In the genomic region with DNA sequence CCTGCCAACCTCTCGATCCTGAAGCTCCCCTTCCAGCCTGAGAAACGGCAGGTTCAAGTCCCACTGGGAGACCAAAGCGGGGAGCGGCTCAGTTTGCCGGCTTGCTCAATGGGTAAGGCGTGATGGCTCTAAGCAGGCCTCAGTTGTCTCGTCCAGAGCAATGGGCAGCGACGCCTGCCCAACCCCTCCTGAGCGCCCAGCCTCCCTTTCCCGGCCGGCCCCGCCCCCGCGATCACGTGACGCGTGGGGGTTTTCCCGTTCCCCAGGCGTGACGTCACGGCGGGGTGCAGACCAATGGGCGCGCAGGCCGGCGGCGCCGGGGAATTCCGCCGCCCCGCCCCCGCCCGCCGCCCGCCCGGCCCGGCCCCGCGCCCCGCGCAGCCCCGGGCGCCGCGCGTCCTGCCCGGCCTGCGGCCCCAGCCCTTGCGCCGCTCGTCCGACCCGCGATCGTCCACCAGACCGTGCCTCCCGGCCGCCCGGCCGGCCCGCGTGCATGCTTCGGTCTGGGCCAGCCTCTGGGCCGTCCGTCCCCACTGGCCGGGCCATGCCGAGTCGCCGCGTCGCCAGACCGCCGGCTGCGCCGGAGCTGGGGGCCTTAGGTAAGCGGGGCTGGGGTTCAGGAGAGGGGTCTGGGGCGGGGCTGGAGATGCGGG, we compare ENCODE assay signal across 8 cellular contexts. TPM values are rescaled to one million over a fixed set of nuclear protein-coding genes. Genes with fewer than 3 reads are reported as not detected.
A peak's percentile ranks its signal among the peaks of the same experiment; 100 is the strongest.
DNase-seq lines count a peak whose midpoint lies in the region; ATAC-seq and TF ChIP-seq lines count a peak whose summit lies in the region.

A gene with protein sequence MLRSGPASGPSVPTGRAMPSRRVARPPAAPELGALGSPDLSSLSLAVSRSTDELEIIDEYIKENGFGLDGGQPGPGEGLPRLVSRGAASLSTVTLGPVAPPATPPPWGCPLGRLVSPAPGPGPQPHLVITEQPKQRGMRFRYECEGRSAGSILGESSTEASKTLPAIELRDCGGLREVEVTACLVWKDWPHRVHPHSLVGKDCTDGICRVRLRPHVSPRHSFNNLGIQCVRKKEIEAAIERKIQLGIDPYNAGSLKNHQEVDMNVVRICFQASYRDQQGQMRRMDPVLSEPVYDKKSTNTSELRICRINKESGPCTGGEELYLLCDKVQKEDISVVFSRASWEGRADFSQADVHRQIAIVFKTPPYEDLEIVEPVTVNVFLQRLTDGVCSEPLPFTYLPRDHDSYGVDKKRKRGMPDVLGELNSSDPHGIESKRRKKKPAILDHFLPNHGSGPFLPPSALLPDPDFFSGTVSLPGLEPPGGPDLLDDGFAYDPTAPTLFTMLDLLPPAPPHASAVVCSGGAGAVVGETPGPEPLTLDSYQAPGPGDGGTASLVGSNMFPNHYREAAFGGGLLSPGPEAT (plus strand): TSS at position 378 of the 653 bp plus-strand sequence. CDS start 116 bp downstream, at position 494.

- H3K27ac ChIP-seq in adrenal gland (peak within 1 kb of the TSS; percentile 97 to 100 (median 98)), heart right ventricle (peak within 1 kb of the TSS; percentile 93 to 100 (median 99)), upper lobe of left lung (peak within 1 kb of the TSS; percentile 98 to 100 (median 98))

- H3K9me3 ChIP-seq in adrenal gland (replicated peaks in 1 of 3) (no peaks in the 10 kb centered on the region), heart right ventricle (no peaks in the 10 kb centered on the region), upper lobe of left lung (no peaks in the 10 kb centered on the region)

- DNase-seq in GM12865 (ENCODE audit: low read depth) = peak; percentile 94
- DNase-seq in NCI-H1092 treated with DMSO at 0.1 percent for 48 hours (lab: John Stamatoyannopoulos, UW) = peak; percentile 42
- DNase-seq in adrenal gland = peak; percentile 94 to 97 (median 96)
- DNase-seq in heart right ventricle = peak; percentile 96 to 97
- peak; percentile 99 for DNase-seq in posterior vena cava (ENCODE audit: low spot score)
- peak; percentile 94 to 100 for DNase-seq in upper lobe of left lung

- peak in 2 of 4 donors; percentile 78 to 83 for TF ChIP-seq EP300 in upper lobe of left lung (IDR thresholded peaks at IDR 0.05)

- TF ChIP-seq POLR2A in adrenal gland (IDR thresholded peaks at IDR 0.05) (no peak), upper lobe of left lung (IDR thresholded peaks at IDR 0.05) (peak in 1 of 4 donors; percentile 72)

- H3K27me3 ChIP-seq in adrenal gland (no peaks in the 10 kb centered on the region), heart right ventricle (no peaks in the 10 kb centered on the region), upper lobe of left lung (no peaks in the 10 kb centered on the region)

- intact Hi-C loops in T-helper 1 cell treated with Interleukin-12 subunit alpha and Interleukin-12 subunit beta and Interleukin-4 antibody, amounts not matched to agents 30 ng/mL and 1 ng/mL, for 36 hours (cut with micrococcal nuclease) = loop anchor here (5.0 kb wide), 3 partner anchors 76 to 406 kb away; a partner anchor contains a TSS
- intact Hi-C loops in adrenal gland (cut with DNase I) = no loop called here
- intact Hi-C loops in heart right ventricle (cut with DNase I) = loop anchor here in 1 of 10 donors (2.0 kb wide), 1 partner anchor 46 kb away; a partner anchor contains a TSS
- intact Hi-C loops in posterior vena cava (cut with DNase I) = no loop called here

- ATAC-seq in HG02610 (IDR thresholded peaks at IDR 0.05; ENCODE audit: unreplicated experiment) (peak; percentile 42), heart right ventricle (peak; percentile 52 to 78 (median 67)), upper lobe of left lung (ENCODE audit: low FRiP score in 2 of 2) (peak; percentile 41 to 86)

- H3K4me1 ChIP-seq in adrenal gland (replicated peaks in 1 of 2) (peaks cover 6 to 9% of the 10 kb centered on the region in 2 donors), heart right ventricle (peaks cover 5 to 16% (median 12%) of the 10 kb centered on the region in 9 donors), upper lobe of left lung (peaks cover 8 to 15% (median 11%) of the 10 kb centered on the region in 4 donors)

- no peak for TF ChIP-seq CTCF in GM12865 (IDR thresholded peaks at IDR 0.05; ENCODE audit: insufficient read depth, low read depth, low read length, missing control alignments)
- TF ChIP-seq CTCF in adrenal gland (IDR thresholded peaks at IDR 0.05) = no peak
- TF ChIP-seq CTCF in heart right ventricle (IDR thresholded peaks at IDR 0.05) = no peak
- no peak for TF ChIP-seq CTCF in upper lobe of left lung (IDR thresholded peaks at IDR 0.05)

- WGBS in adrenal gland, 4 donors = 2 to 13% (median 7%) methylated on average over 4 to 76 of the region's 79 CpGs
- whole genome bisulfite sequencing in heart right ventricle, 2 donors = 1 to 2% methylated on average over 55 to 72 of the region's 79 CpGs
- 4 to 5% methylated on average over 26 to 33 of the region's 79 CpGs for WGBS in upper lobe of left lung, 2 donors

- H3K4me3 ChIP-seq in GM12865 (ENCODE audit: low read depth, low read length) (peak within 1 kb of the TSS; percentile 73), adrenal gland (peak within 1 kb of the TSS in 3 of 4 donors; percentile 22 to 92 (median 77)), heart right ventricle (peak within 1 kb of the TSS; percentile 80 to 94 (median 86)), upper lobe of left lung (peak within 1 kb of the TSS; percentile 69 to 84 (median 76))

- peaks cover 0 to 5% of the 10 kb centered on the region in 2 donors for H3K36me3 ChIP-seq in adrenal gland (replicated peaks in 1 of 2)
- peaks cover 0 to 34% (median 0%) of the 10 kb centered on the region in 9 donors for H3K36me3 ChIP-seq in heart right ventricle
- H3K36me3 ChIP-seq in upper lobe of left lung = peaks cover 0 to 13% (median 0%) of the 10 kb centered on the region in 4 donors

RNA-seq across cellular contexts. Expression of the gene that starts here (rescaled TPM):
- total RNA-seq in T-helper 1 cell treated with Interleukin-12 subunit alpha and Interleukin-12 subunit beta and Interleukin-4 antibody, amounts not matched to agents 30 ng/mL and 1 ng/mL, for 36 hours = 111 TPM in 2 replicates
- 10 to 100 TPM in 7 of 8 donors, 1 to 10 TPM in 1; 6.5 to 39.1 (median 13.0) TPM for total RNA-seq in adrenal gland
- 10 to 100 TPM in 2 of 3 donors, 1 to 10 TPM in 1; 3.9 to 17.7 (median 12.4) TPM for polyA plus RNA-seq in adrenal gland
- total RNA-seq in heart right ventricle = 10 to 100 TPM in 1 of 10 donors, 1 to 10 TPM in 9; 1.3 to 19.3 (median 5.5) TPM
- polyA plus RNA-seq in heart right ventricle = 10 to 100 TPM in 1 of 2 donors, 1 to 10 TPM in 1; 1.4 to 13.0 TPM
- 10 to 100 TPM; 14.3 to 22.7 TPM for total RNA-seq in posterior vena cava
- total RNA-seq in upper lobe of left lung = 10 to 100 TPM in 3 of 6 donors, 1 to 10 TPM in 3; 4.0 to 31.1 (median 18.1) TPM

Comparison
In these comparisons a context has a peak if more than half of its experiments do, and no peak if none do; other contexts are left out.
1. Peak in every context shown above with its lines: DNase-seq, ATAC-seq, H3K4me3 ChIP-seq and H3K27ac ChIP-seq.
2. DNase-seq: peak in every context shown above with its lines; median percentile 99 in posterior vena cava; 97 in upper lobe of left lung; 96 in heart right ventricle; 96 in adrenal gland; 94 in GM12865; 42 in NCI-H1092 treated with DMSO at 0.1 percent for 48 hours.